ENCODE assay signal across 28 cellular contexts in the genomic region with DNA sequence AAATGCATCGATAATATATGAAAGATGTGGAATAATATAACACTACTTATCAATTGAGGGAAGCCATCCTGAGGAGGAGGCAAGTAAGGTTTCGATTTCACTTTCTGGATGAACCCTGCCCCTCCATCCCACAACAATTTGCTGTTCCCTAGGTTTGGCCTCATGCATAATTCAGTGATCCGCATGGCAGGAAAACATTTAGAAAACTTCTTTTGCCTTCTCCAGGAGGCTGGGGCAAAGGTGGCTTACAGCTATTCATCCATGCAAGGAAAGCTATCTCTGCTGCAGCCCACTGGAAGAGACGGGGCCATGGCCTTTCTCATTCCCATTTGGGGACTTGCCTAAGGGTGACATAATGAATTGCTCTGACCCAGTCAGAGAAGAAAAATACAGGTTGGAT.
"Had no signal": no experiment of that assay in that cellular context is flagged by ENCODE, and none has a peak within 500 bp of the region (broad histone marks: within the 10 kb centered on the region; RNA-seq: fewer than 3 reads in every experiment).

No MANE protein-coding gene starts in this region.

- FAIRE-seq: urothelium cell line had no signal

- H3K9me3 ChIP-seq: heart right ventricle, prostate gland, sigmoid colon, testis, tibial artery, upper lobe of left lung had no signal

- H3K27ac ChIP-seq: foreskin keratinocyte, heart right ventricle, neural progenitor cell, prostate gland, sigmoid colon, testis, tibial artery, upper lobe of left lung had no signal

- H3K27me3 Mint-ChIP-seq: stimulated activated memory B cell treated with anti-CD40 and anti-IgM and Interleukin-4, amounts not matched to agents 10 μg/mL and 1 μg/mL and 100 μg/mL, for 72 hours had no signal

- ATAC-seq: esophagus mucosa; foreskin keratinocyte; heart right ventricle; left lobe of liver; natural killer cell treated with Interleukin-12 subunit alpha and Interleukin-12 subunit beta and Interleukin-15 and Interleukin-18, amount 100 ng/mL, for 72 hours; right cardiac atrium; stimulated activated memory B cell treated with anti-CD40 and anti-IgM and Interleukin-4, amounts not matched to agents 10 μg/mL and 1 μg/mL and 100 μg/mL, for 72 hours; stimulated activated naive CD8-positive, alpha-beta T cell treated with anti-CD3 and anti-CD28 coated beads, Interleukin-15, Interleukin-2, amounts not matched to agents 100 U/mL and 50 U/mL, for 24 hours had no signal

- H3K4me3 ChIP-seq: heart right ventricle, lung, neural progenitor cell, prostate gland, sigmoid colon, testis, tibial artery, upper lobe of left lung had no signal

- H3K4me3 Mint-ChIP-seq: immature natural killer cell; memory B cell; natural killer cell treated with Interleukin-12 subunit alpha and Interleukin-12 subunit beta and Interleukin-15 and Interleukin-18, amount 100 ng/mL, for 72 hours; neural progenitor cell; stimulated activated memory B cell treated with anti-CD40 and anti-IgM and Interleukin-4, amounts not matched to agents 10 μg/mL and 1 μg/mL and 100 μg/mL, for 72 hours had no signal

- H3K4me1 ChIP-seq: foreskin keratinocyte, neural progenitor cell, prostate gland, sigmoid colon, testis, tibial artery had no signal

- H3K27ac Mint-ChIP-seq: immature natural killer cell; memory B cell; natural killer cell treated with Interleukin-12 subunit alpha and Interleukin-12 subunit beta and Interleukin-15 and Interleukin-18, amount 100 ng/mL, for 72 hours; neural progenitor cell; stimulated activated memory B cell treated with anti-CD40 and anti-IgM and Interleukin-4, amounts not matched to agents 10 μg/mL and 1 μg/mL and 100 μg/mL, for 72 hours had no signal

- H3K9me3 Mint-ChIP-seq: memory B cell; neural progenitor cell; stimulated activated memory B cell treated with anti-CD40 and anti-IgM and Interleukin-4, amounts not matched to agents 10 μg/mL and 1 μg/mL and 100 μg/mL, for 72 hours had no signal

- H3K27me3 ChIP-seq: sigmoid colon, testis, tibial artery, upper lobe of left lung had no signal

- DNase-seq: cerebellar nuclear complex; cortex of kidney; effector CD4-positive, alpha-beta T cell; foreskin keratinocyte; glutamatergic neuron; heart right ventricle; hippocampal formation; immature natural killer cell; islet precursor cell; kidney glomerular epithelial cell; naive B cell; right cardiac atrium; sigmoid colon; stimulated activated CD4-positive, alpha-beta T cell treated with anti-CD3 and anti-CD28 coated beads, Interleukin-4, amount 100 ng/mL, for 4 hours; stimulated activated naive CD8-positive, alpha-beta T cell treated with anti-CD3 and anti-CD28 coated beads, Interleukin-15, Interleukin-2, amounts not matched to agents 100 U/mL and 50 U/mL, for 24 hours; substantia nigra; testis; tibial artery; upper lobe of left lung had no signal

- H3K36me3 ChIP-seq: heart right ventricle, neural progenitor cell, prostate gland, sigmoid colon, tibial artery, upper lobe of left lung had no signal

- H3K36me3 Mint-ChIP-seq: immature natural killer cell; memory B cell; naive B cell; natural killer cell treated with Interleukin-12 subunit alpha and Interleukin-12 subunit beta and Interleukin-15 and Interleukin-18, amount 100 ng/mL, for 72 hours; neural progenitor cell; stimulated activated memory B cell treated with anti-CD40 and anti-IgM and Interleukin-4, amounts not matched to agents 10 μg/mL and 1 μg/mL and 100 μg/mL, for 72 hours had no signal

- H3K4me1 Mint-ChIP-seq: immature natural killer cell, naive B cell had no signal
